In the genomic region with DNA sequence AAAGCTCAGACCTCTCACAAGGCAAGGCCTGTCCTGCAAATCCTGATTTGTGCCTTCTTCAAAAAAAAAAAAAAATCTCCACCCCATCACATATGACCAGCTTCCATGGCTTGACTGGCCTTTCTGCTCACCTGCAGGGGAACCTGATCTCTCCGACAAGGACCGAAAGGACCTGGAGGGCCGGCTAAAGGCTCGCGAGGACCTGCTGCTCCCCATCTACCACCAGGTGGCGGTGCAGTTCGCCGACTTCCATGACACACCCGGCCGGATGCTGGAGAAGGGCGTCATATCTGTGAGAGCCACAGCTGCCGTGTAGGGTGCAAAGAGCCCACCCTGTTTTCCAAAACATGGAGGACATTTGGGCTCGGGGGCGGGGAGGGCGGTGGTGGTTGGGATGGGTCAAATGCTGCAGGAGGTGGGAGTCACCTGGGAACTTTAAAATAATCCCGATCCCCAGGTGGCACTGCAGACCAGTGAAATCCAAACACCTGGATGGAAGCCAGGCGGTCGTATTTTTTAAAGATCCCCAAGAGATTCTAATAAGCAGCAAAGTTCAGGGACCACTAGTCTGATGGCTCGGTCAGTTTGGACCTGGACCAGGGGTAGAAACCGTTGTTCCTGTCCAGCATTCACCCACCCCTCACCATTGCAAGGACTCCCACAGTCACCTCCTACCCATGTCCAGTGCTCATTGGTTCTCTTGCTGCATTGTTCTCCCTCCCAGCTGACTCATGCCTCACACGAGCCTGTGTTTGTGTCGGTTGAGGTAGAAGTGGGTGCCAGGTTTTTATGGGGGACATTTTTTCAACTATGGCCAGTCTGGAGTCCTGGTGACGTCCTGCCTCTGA, we compare ENCODE assay signal across 8 cellular contexts. TPM values are rescaled to one million over a fixed set of nuclear protein-coding genes. Genes with fewer than 3 reads are reported as not detected.
A peak's percentile ranks its signal among the peaks of the same experiment; 100 is the strongest.
DNase-seq lines count a peak whose midpoint lies in the region; ATAC-seq and TF ChIP-seq lines count a peak whose summit lies in the region.

No MANE protein-coding gene starts in this region.

- no peak overlapping the region for H2BK15ac ChIP-seq in mesenchymal stem cell (ENCODE audit: low read depth, poor library complexity, severe bottlenecking)

- H2AFZ ChIP-seq in mesenchymal stem cell (ENCODE audit: low read depth, low read length) = peak overlapping the region; percentile 30

- DNase-seq in 8988T (peak; percentile 92), NCI-H2081 (lab: John Stamatoyannopoulos, UW) (peak; percentile 78 to 85), endodermal cell (peak; percentile 99), mesenchymal stem cell (peak; percentile 43), superior temporal gyrus (ENCODE audit: extremely low spot score) (peak; percentile 80)

- H3K4me3 ChIP-seq in endodermal cell (ENCODE audit: low read length) (no peak overlapping the region), mesenchymal stem cell (ENCODE audit: insufficient read depth in 1 of 2, low read depth in 1 of 2, low read length in 2 of 2) (no peak overlapping the region)

- H3K27me3 Mint-ChIP-seq in endodermal cell (ENCODE audit: insufficient read depth) = no peaks in the 10 kb centered on the region

- H3K23ac ChIP-seq in mesenchymal stem cell (ENCODE audit: low read length in 2 of 2) = no peak overlapping the region

- H3K36me3 ChIP-seq in endodermal cell (ENCODE audit: control insufficient read depth, insufficient read depth, low read length) = no peaks in the 10 kb centered on the region
- peaks cover 9 to 31% of the 10 kb centered on the region in 2 experiments for H3K36me3 ChIP-seq in mesenchymal stem cell (ENCODE audit: control insufficient read depth in 1 of 2, insufficient read depth in 2 of 2, low read depth in 1 of 2, low read length in 2 of 2)

- no peak overlapping the region for H4K91ac ChIP-seq in mesenchymal stem cell (ENCODE audit: low read length)

- no peaks in the 10 kb centered on the region for H3K27me3 ChIP-seq in endodermal cell (ENCODE audit: control insufficient read depth, insufficient read depth, low read length, poor library complexity, severe bottlenecking)
- H3K27me3 ChIP-seq in mesenchymal stem cell (ENCODE audit: control insufficient read depth in 1 of 2, insufficient read depth in 1 of 2, low read length in 2 of 2) = no peaks in the 10 kb centered on the region

- no peak overlapping the region for H3K18ac ChIP-seq in mesenchymal stem cell (ENCODE audit: low read depth in 1 of 2, low read length in 2 of 2)

- H3K9me3 ChIP-seq in endodermal cell (ENCODE audit: control insufficient read depth, low read length) = no peaks in the 10 kb centered on the region
- no peaks in the 10 kb centered on the region for H3K9me3 ChIP-seq in mesenchymal stem cell (ENCODE audit: control insufficient read depth, low read length)

- no peak overlapping the region for H3K9ac ChIP-seq in endodermal cell (ENCODE audit: extremely low read depth, low read length, poor library complexity, severe bottlenecking)
- H3K9ac ChIP-seq in mesenchymal stem cell (ENCODE audit: low read length) = no peak overlapping the region

- H3K4me2 ChIP-seq in mesenchymal stem cell (ENCODE audit: low read length, poor library complexity, severe bottlenecking) = no peak overlapping the region

- no peak overlapping the region for H3K14ac ChIP-seq in mesenchymal stem cell (ENCODE audit: low read length in 2 of 2)

- H3K27ac ChIP-seq in VCaP (peak overlapping the region; percentile 55; the same call in 1 of the 2 replicates), endodermal cell (ENCODE audit: low read depth, low read length) (no peak overlapping the region), mesenchymal stem cell (ENCODE audit: low read length, poor library complexity, severe bottlenecking) (no peak overlapping the region)

- H2BK120ac ChIP-seq in mesenchymal stem cell (ENCODE audit: low read depth, low read length) = no peak overlapping the region

- H2BK5ac ChIP-seq in mesenchymal stem cell (ENCODE audit: low read depth, low read length, poor library complexity, severe bottlenecking) = no peak overlapping the region

- peaks cover 3% of the 10 kb centered on the region for H3K36me3 Mint-ChIP-seq in endodermal cell (ENCODE audit: low read depth)

- H3K4me3 Mint-ChIP-seq in endodermal cell = no peak overlapping the region

- no peak overlapping the region for H3K4ac ChIP-seq in mesenchymal stem cell (ENCODE audit: low read depth in 1 of 2, low read length in 2 of 2)

- H3K4me1 ChIP-seq in endodermal cell (ENCODE audit: control insufficient read depth, insufficient read depth, low read length) (no peaks in the 10 kb centered on the region), mesenchymal stem cell (ENCODE audit: control insufficient read depth, insufficient read depth, low read depth, low read length) (no peaks in the 10 kb centered on the region)

- no peak overlapping the region for H2AK5ac ChIP-seq in mesenchymal stem cell (ENCODE audit: low read length, severe bottlenecking)

- peaks cover 2% of the 10 kb centered on the region for H3K4me1 Mint-ChIP-seq in endodermal cell

- 40 to 54% methylated on average over 10 to 23 of the region's 23 CpGs for WGBS in endodermal cell (ENCODE audit: insufficient coverage in 1 of 2, insufficient read length in 1 of 2), 2 experiments
- WGBS in mesenchymal stem cell = 30% methylated on average over 23 of the region's 23 CpGs

- no peaks in the 10 kb centered on the region for H3K79me1 ChIP-seq in mesenchymal stem cell (replicated peaks; ENCODE audit: low read length, poor library complexity, severe bottlenecking)

- ATAC-seq in HG03432 (IDR thresholded peaks at IDR 0.05; ENCODE audit: unreplicated experiment) = no peak

- no peak overlapping the region for H3K27ac Mint-ChIP-seq in endodermal cell

- TF ChIP-seq CTCF in GM12873 (IDR thresholded peaks at IDR 0.05; ENCODE audit: insufficient read depth, low read depth, low read length, missing control alignments) (peak; percentile 88), VCaP (conservative IDR thresholded peaks at IDR 0.05) (peak; percentile 98), endodermal cell (conservative IDR thresholded peaks at IDR 0.05) (peak; percentile 97)

- H3K9me3 Mint-ChIP-seq in endodermal cell = peaks cover 5% of the 10 kb centered on the region

- no peak overlapping the region for H2BK12ac ChIP-seq in mesenchymal stem cell (ENCODE audit: low read length in 2 of 2)

- H4K8ac ChIP-seq in mesenchymal stem cell (ENCODE audit: low read length) = no peak overlapping the region

RNA-seq across cellular contexts. Expression of gene FOXN4, which starts 44.8 kb away (rescaled TPM):
- total RNA-seq in endodermal cell = under 1 TPM; 0.20 to 0.55 TPM
- 0.82 TPM for polyA plus RNA-seq in endodermal cell (2013, experiment 1 of 2)
- 0.99 TPM for polyA plus RNA-seq in endodermal cell (2013, experiment 2 of 2)
- polyA plus RNA-seq in mesenchymal stem cell (2013, experiment 1 of 2) = not detected
- polyA plus RNA-seq in mesenchymal stem cell (2013, experiment 2 of 2) = not detected

Comparison
In these comparisons a context has a peak if more than half of its experiments do, and no peak if none do; other contexts are left out.
1. DNase-seq: peak in every context shown above with its lines; median percentile 99 in endodermal cell; 92 in 8988T; 82 in NCI-H2081; 80 in superior temporal gyrus; 43 in mesenchymal stem cell.